ENCODE assay signal across 31 cellular contexts in genomic region chr16:25403852-25404251, GRCh38.
"Had no signal": no experiment of that assay in that cellular context is flagged by ENCODE, and none has a peak within 500 bp of the region (broad histone marks: within the 10 kb centered on the region; RNA-seq: fewer than 3 reads in every experiment).

No MANE protein-coding gene starts in this region.

- ATAC-seq: activated naive CD4-positive, alpha-beta T cell treated with anti-CD3 and anti-CD28 coated beads, Interleukin-2, amount 50 U/mL, for 72 hours; activated naive CD8-positive, alpha-beta T cell treated with anti-CD3 and anti-CD28 coated beads, Interleukin-2, amount 50 U/mL, for 24 hours; activated T-cell treated with anti-CD3 and anti-CD28 coated beads, Interleukin-2, amount 50 U/mL, for 4 hours; activated T-cell treated with anti-CD3 and anti-CD28 coated beads, Interleukin-2, amount 50 U/mL, for 72 hours; activated T-helper 17 cell treated with anti-CD3 and anti-CD28 coated beads, Interleukin-2, amount 50 U/mL, for 72 hours; body of pancreas had no signal

- H3K27ac ChIP-seq: adrenal gland, ascending aorta, body of pancreas, brain microvascular endothelial cell, breast epithelium, cardiac muscle cell had no signal

- H3K9me3 ChIP-seq: adrenal gland, ascending aorta had no signal

- H3K4me3 ChIP-seq: adrenal gland, ascending aorta, body of pancreas, breast epithelium, cardiac muscle cell had no signal

- H3K36me3 ChIP-seq: adrenal gland, ascending aorta, brain microvascular endothelial cell, breast epithelium, cardiac muscle cell had no signal

- DNase-seq: activated effector memory CD4-positive, alpha-beta T cell treated with anti-CD3 and anti-CD28 coated beads, Interleukin-2, amount 50 U/mL, for 16 hours; activated effector memory CD4-positive, alpha-beta T cell treated with Interleukin-2 at 50 U/mL for 16 hours; activated gamma-delta T cell; activated gamma-delta T cell treated with Interleukin-2 at 50 U/mL for 16 hours; activated naive CD4-positive, alpha-beta T cell; activated naive CD4-positive, alpha-beta T cell treated with anti-CD3 and anti-CD28 coated beads for 36 hours; activated naive CD4-positive, alpha-beta T cell treated with anti-CD3 and anti-CD28 coated beads, Interleukin-2, amount 10 ng/mL, durations not matched to agents 7 days and 5 days; activated naive CD4-positive, alpha-beta T cell treated with anti-CD3 and anti-CD28 coated beads, Interleukin-2, amount 50 U/mL, for 16 hours; activated naive CD4-positive, alpha-beta T cell treated with Interleukin-2 at 50 U/mL for 16 hours; activated naive CD8-positive, alpha-beta T cell treated with anti-CD3 and anti-CD28 coated beads for 36 hours; activated naive CD8-positive, alpha-beta T cell treated with anti-CD3 and anti-CD28 coated beads, Interleukin-2, amount 10 ng/mL, durations not matched to agents 7 days and 5 days; activated naive CD8-positive, alpha-beta T cell treated with anti-CD3 and anti-CD28 coated beads, Interleukin-2, amount 50 U/mL, for 24 hours; activated T-cell treated with anti-CD3 and anti-CD28 coated beads, Interleukin-2, amount 50 U/mL, for 24 hours; activated T-cell treated with anti-CD3 and anti-CD28 coated beads, Interleukin-2, amount 50 U/mL, for 4 hours; activated T-cell treated with anti-CD3 and anti-CD28 coated beads, Interleukin-2, amount 50 U/mL, for 48 hours; activated T-cell treated with anti-CD3 and anti-CD28 coated beads, Interleukin-2, amount 50 U/mL, for 72 hours; adrenal gland; amniotic stem cell; amygdala; anterior cingulate cortex; aorta; body of pancreas; brain microvascular endothelial cell; caudate nucleus; central memory CD4-positive, alpha-beta T cell; cerebellar nuclear complex had no signal

- H3K27me3 ChIP-seq: adrenal gland, ascending aorta, body of pancreas, brain microvascular endothelial cell, breast epithelium, cardiac muscle cell had no signal
